ENCODE assay signal across 9 cellular contexts in the genomic region with DNA sequence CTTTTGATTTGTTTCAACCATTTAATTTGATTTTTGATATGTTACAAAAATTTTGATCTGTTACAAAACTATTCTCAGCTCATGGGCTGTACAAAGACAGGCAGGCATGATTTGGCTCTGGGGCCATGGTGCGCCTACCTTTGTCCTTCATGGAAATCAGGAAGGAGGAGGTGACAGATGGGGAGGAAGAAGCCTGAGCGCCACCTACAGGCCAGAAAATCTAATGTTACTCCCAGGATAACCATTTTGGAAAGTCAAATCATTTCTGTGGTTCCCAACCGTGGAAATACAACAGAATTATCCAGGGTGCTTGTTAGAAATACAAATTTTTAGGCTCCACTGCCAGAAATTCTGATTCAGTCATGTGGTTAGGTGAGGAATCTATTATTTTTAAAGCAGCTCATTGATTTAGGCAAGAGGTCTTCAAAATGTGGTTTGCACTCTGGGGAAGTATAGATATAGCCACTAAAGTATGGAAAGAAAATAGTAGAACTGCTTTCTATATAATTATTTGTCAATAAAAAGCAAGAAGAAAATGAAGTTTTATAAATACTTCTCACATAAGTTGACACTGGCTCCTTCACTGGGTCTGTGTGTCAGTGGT.
DNase-seq lines count a peak whose midpoint lies in the region; ATAC-seq and TF ChIP-seq lines count a peak whose summit lies in the region.
"Had no signal": no experiment of that assay in that cellular context is flagged by ENCODE, and none has a peak within 500 bp of the region (broad histone marks: within the 10 kb centered on the region; RNA-seq: fewer than 3 reads in every experiment).

No MANE protein-coding gene starts in this region.

- DNase-seq in NCI-H524 (lab: John Stamatoyannopoulos, UW), result peak; percentile 36 to 53
- no peak for DNase-seq in NCI-H524 treated with DMSO at 0.1 percent for 48 hours (lab: John Stamatoyannopoulos, UW)
- peak; percentile 30 for DNase-seq in RKO (ENCODE audit: low spot score)
- peak in 26 of 42 donors; percentile 2 to 66 (median 15) for DNase-seq in head of caudate nucleus
- no peak for DNase-seq in ascending aorta (ENCODE audit: low spot score in 2 of 2)
- no peak for DNase-seq in mucosa of gallbladder (ENCODE audit: low spot score)
- DNase-seq in T-helper 2 cell treated with Interferon-gamma antibody and Interleukin-4, amounts not matched to agents 5 μg/mL and 100 μg/mL, for 36 hours (ENCODE audit: low spot score), result no peak

- H3K4me3 ChIP-seq in ascending aorta, result no peak overlapping the region
- H3K4me3 ChIP-seq: skin epidermis had no signal

- no peak overlapping the region for H3K4me3 Mint-ChIP-seq in T-helper 2 cell treated with Interferon-gamma antibody and Interleukin-4, amounts not matched to agents 5 μg/mL and 100 μg/mL, for 36 hours

- no peaks in the 10 kb centered on the region for H3K9me3 ChIP-seq in ascending aorta

- no peaks in the 10 kb centered on the region for H3K36me3 ChIP-seq in ascending aorta

- H3K4me1 ChIP-seq in ascending aorta, result no peaks in the 10 kb centered on the region

- peaks cover 26% of the 10 kb centered on the region for H3K27me3 Mint-ChIP-seq in T-helper 2 cell treated with Interferon-gamma antibody and Interleukin-4, amounts not matched to agents 5 μg/mL and 100 μg/mL, for 36 hours (ENCODE audit: low read depth)

- H3K27ac Mint-ChIP-seq in T-helper 2 cell treated with Interferon-gamma antibody and Interleukin-4, amounts not matched to agents 5 μg/mL and 100 μg/mL, for 36 hours, result no peak overlapping the region

- intact Hi-C loops in head of caudate nucleus (cut with DNase I) (no loop called here), ascending aorta (cut with DNase I) (no loop called here)

- no peak for TF ChIP-seq CTCF in ascending aorta (IDR thresholded peaks at IDR 0.05)

- H3K9me3 Mint-ChIP-seq in T-helper 2 cell treated with Interferon-gamma antibody and Interleukin-4, amounts not matched to agents 5 μg/mL and 100 μg/mL, for 36 hours, result no peaks in the 10 kb centered on the region

- no peaks in the 10 kb centered on the region for H3K27me3 ChIP-seq in ascending aorta

- H3K36me3 Mint-ChIP-seq in T-helper 2 cell treated with Interferon-gamma antibody and Interleukin-4, amounts not matched to agents 5 μg/mL and 100 μg/mL, for 36 hours (ENCODE audit: low read depth), result no peaks in the 10 kb centered on the region

- H3K27ac ChIP-seq in ascending aorta, result no peak overlapping the region
- H3K27ac ChIP-seq: skin epidermis had no signal

- H3K4me1 Mint-ChIP-seq in T-helper 2 cell treated with Interferon-gamma antibody and Interleukin-4, amounts not matched to agents 5 μg/mL and 100 μg/mL, for 36 hours (ENCODE audit: low read depth), result no peaks in the 10 kb centered on the region

- peak; percentile 42 for ATAC-seq in HG02610 (IDR thresholded peaks at IDR 0.05; ENCODE audit: unreplicated experiment)

Comparison
In these comparisons a context has a peak if more than half of its experiments do, and no peak if none do; other contexts are left out.
1. DNase-seq: peak in NCI-H524 (2 of 2), RKO (single experiment) and head of caudate nucleus (26 of 42); none in NCI-H524 treated with DMSO at 0.1 percent for 48 hours (single experiment), ascending aorta (0 of 2), mucosa of gallbladder (single experiment) and T-helper 2 cell treated with Interferon-gamma antibody and Interleukin-4, amounts not matched to agents 5 μg/mL and 100 μg/mL, for 36 hours (single experiment).